In genomic region chr3:9807981-9808344, GRCh38 we compare ENCODE assay signal across 14 cellular contexts. TPM values are rescaled to one million over a fixed set of nuclear protein-coding genes. Genes with fewer than 3 reads are reported as not detected.
A peak's percentile ranks its signal among the peaks of the same experiment; 100 is the strongest.
DNase-seq lines count a peak whose midpoint lies in the region; FAIRE-seq and TF ChIP-seq lines count a peak whose summit lies in the region.
"Had no signal": no experiment of that assay in that cellular context is flagged by ENCODE, and none has a peak within 500 bp of the region (broad histone marks: within the 10 kb centered on the region; RNA-seq: fewer than 3 reads in every experiment).

No MANE protein-coding gene starts in this region.

- H3K27ac Mint-ChIP-seq in activated naive CD4-positive, alpha-beta T cell treated with anti-CD3 and anti-CD28 coated beads for 36 hours = peak overlapping the region; percentile 70
- peak overlapping the region; percentile 93 for H3K27ac Mint-ChIP-seq in activated CD4-positive, alpha-beta memory T cell treated with anti-CD3 and anti-CD28 coated beads, Interleukin-2, amount 10 ng/mL, durations not matched to agents 7 days and 5 days
- H3K27ac Mint-ChIP-seq in immature natural killer cell = peak overlapping the region; percentile 96 to 99 (median 99)

- TF ChIP-seq EP300 in stomach (IDR thresholded peaks at IDR 0.05) = no peak

- CTCF ChIA-PET in activated naive CD4-positive, alpha-beta T cell treated with anti-CD3 and anti-CD28 coated beads for 36 hours (lab: Charles Lee) = interaction anchor here (0.6 to 2.5 kb wide), 7 partner anchors 12 to 415 kb away, joined by 3 to 8 read pairs (median 5); no protein-coding TSS in a partner anchor
- CTCF ChIA-PET in activated CD4-positive, alpha-beta memory T cell treated with anti-CD3 and anti-CD28 coated beads, Interleukin-2, amount 10 ng/mL, durations not matched to agents 7 days and 5 days (lab: Charles Lee) = interaction anchor here (0.8 to 2.9 kb wide), 11 partner anchors 12 to 352 kb away, joined by 3 to 20 read pairs (median 4); partner anchors contain the start of genes ARPC4 and TADA3

- TF ChIP-seq POLR2A in stomach (IDR thresholded peaks at IDR 0.05) (no peak), H54 (IDR thresholded peaks at IDR 0.05; ENCODE audit: low read depth, low read length) (no peak)

- H3K4me3 ChIP-seq in stomach = no peak overlapping the region
- H3K4me3 ChIP-seq: colonic mucosa, testis had no signal

- H3K36me3 Mint-ChIP-seq in activated naive CD4-positive, alpha-beta T cell treated with anti-CD3 and anti-CD28 coated beads for 36 hours (ENCODE audit: low read depth) = peaks cover 35% of the 10 kb centered on the region
- H3K36me3 Mint-ChIP-seq in activated CD4-positive, alpha-beta memory T cell treated with anti-CD3 and anti-CD28 coated beads, Interleukin-2, amount 10 ng/mL, durations not matched to agents 7 days and 5 days (ENCODE audit: low read depth) = peaks cover 71% of the 10 kb centered on the region
- H3K36me3 Mint-ChIP-seq in immature natural killer cell = peaks cover 9 to 28% (median 28%) of the 10 kb centered on the region in 3 donors

- DNase-seq in activated naive CD4-positive, alpha-beta T cell treated with anti-CD3 and anti-CD28 coated beads for 36 hours = no peak
- no peak for DNase-seq in activated naive CD4-positive, alpha-beta T cell (lab: John Stamatoyannopoulos, UW)
- no peak for DNase-seq in activated CD4-positive, alpha-beta memory T cell treated with anti-CD3 and anti-CD28 coated beads, Interleukin-2, amount 10 ng/mL, durations not matched to agents 7 days and 5 days
- no peak for DNase-seq in immature natural killer cell
- DNase-seq in stomach = no peak
- no peak for DNase-seq in AML-193 (lab: John Stamatoyannopoulos, UW)
- DNase-seq in C1 segment of cervical spinal cord (lab: John Stamatoyannopoulos, UW) = no peak
- no peak for DNase-seq in H54 (ENCODE audit: insufficient read length, low spot score)
- DNase-seq: amniotic stem cell, colonic mucosa, NCI-H1694 treated with DMSO at 0.1 percent for 48 hours, NCI-H510A treated with DMSO at 0.1 percent for 48 hours, testis had no signal

- intact Hi-C loops in activated naive CD4-positive, alpha-beta T cell treated with anti-CD3 and anti-CD28 coated beads for 36 hours (cut with micrococcal nuclease) = loop anchor here (1.0 to 10.0 kb wide), 2 partner anchors 15 to 303 kb away; partner anchors contain the start of gene ARPC4
- intact Hi-C loops in stomach (cut with DNase I; ENCODE audit: low total_unique reads) = no loop called here

- no peak overlapping the region for H3K4me3 Mint-ChIP-seq in activated naive CD4-positive, alpha-beta T cell treated with anti-CD3 and anti-CD28 coated beads for 36 hours
- H3K4me3 Mint-ChIP-seq in activated CD4-positive, alpha-beta memory T cell treated with anti-CD3 and anti-CD28 coated beads, Interleukin-2, amount 10 ng/mL, durations not matched to agents 7 days and 5 days = no peak overlapping the region
- H3K4me3 Mint-ChIP-seq in immature natural killer cell = peak overlapping the region; percentile 89 to 95 (median 93)

- H3K36me3 ChIP-seq in stomach = peaks cover 40 to 55% (median 48%) of the 10 kb centered on the region in 4 donors

- H3K4me1 ChIP-seq in stomach = peaks cover 17 to 38% (median 22%) of the 10 kb centered on the region in 4 donors

- no peaks in the 10 kb centered on the region for H3K9me3 Mint-ChIP-seq in activated naive CD4-positive, alpha-beta T cell treated with anti-CD3 and anti-CD28 coated beads for 36 hours
- H3K9me3 Mint-ChIP-seq in activated CD4-positive, alpha-beta memory T cell treated with anti-CD3 and anti-CD28 coated beads, Interleukin-2, amount 10 ng/mL, durations not matched to agents 7 days and 5 days = no peaks in the 10 kb centered on the region
- no peaks in the 10 kb centered on the region for H3K9me3 Mint-ChIP-seq in immature natural killer cell

- H3K4me1 Mint-ChIP-seq in activated naive CD4-positive, alpha-beta T cell treated with anti-CD3 and anti-CD28 coated beads for 36 hours (ENCODE audit: low read depth) = peaks cover 35% of the 10 kb centered on the region
- H3K4me1 Mint-ChIP-seq in activated CD4-positive, alpha-beta memory T cell treated with anti-CD3 and anti-CD28 coated beads, Interleukin-2, amount 10 ng/mL, durations not matched to agents 7 days and 5 days = peaks cover 59% of the 10 kb centered on the region
- H3K4me1 Mint-ChIP-seq in immature natural killer cell = peaks cover 49 to 75% of the 10 kb centered on the region in 2 donors

- no peaks in the 10 kb centered on the region for H3K27me3 Mint-ChIP-seq in activated naive CD4-positive, alpha-beta T cell treated with anti-CD3 and anti-CD28 coated beads for 36 hours (ENCODE audit: low read depth)
- H3K27me3 Mint-ChIP-seq in activated CD4-positive, alpha-beta memory T cell treated with anti-CD3 and anti-CD28 coated beads, Interleukin-2, amount 10 ng/mL, durations not matched to agents 7 days and 5 days = no peaks in the 10 kb centered on the region
- peaks cover 0 to 13% (median 5%) of the 10 kb centered on the region in 3 donors for H3K27me3 Mint-ChIP-seq in immature natural killer cell (ENCODE audit: low read depth in 3 of 3)

- no peaks in the 10 kb centered on the region for H3K27me3 ChIP-seq in stomach
- H3K27me3 ChIP-seq: colonic mucosa, testis had no signal

- H3K27ac ChIP-seq in stomach = peak overlapping the region in 3 of 5 donors; percentile 95 to 98 (median 96)

- POLR2A ChIA-PET in activated CD4-positive, alpha-beta memory T cell treated with anti-CD3 and anti-CD28 coated beads, Interleukin-2, amount 10 ng/mL, durations not matched to agents 7 days and 5 days (lab: Charles Lee) = interaction anchor here (0.9 to 9.4 kb wide), 12 partner anchors 8 to 159 kb away, joined by 3 to 137 read pairs (median 5); partner anchors contain the start of genes ARPC4, BRPF1, CAMK1 and CRELD1

- WGBS in stomach, 5 donors = 85 to 97% (median 91%) methylated on average over 2 of the region's 2 CpGs

- FAIRE-seq in H54 (lab: Jason Lieb, UNC) = no peak
- FAIRE-seq: RCC 7860 had no signal

- H3K9me3 ChIP-seq in stomach = no peaks in the 10 kb centered on the region
- H3K9me3 ChIP-seq: colonic mucosa, testis had no signal

- no peak for TF ChIP-seq CTCF in stomach (IDR thresholded peaks at IDR 0.05)

RNA-seq across cellular contexts. Expression of gene TTLL3, which starts 2.1 kb away (rescaled TPM):
- 10 to 100 TPM; 46.3 to 47.1 TPM for total RNA-seq in activated naive CD4-positive, alpha-beta T cell treated with anti-CD3 and anti-CD28 coated beads for 36 hours
- total RNA-seq in activated CD4-positive, alpha-beta memory T cell treated with anti-CD3 and anti-CD28 coated beads, Interleukin-2, amount 10 ng/mL, durations not matched to agents 7 days and 5 days = 10 to 100 TPM; 50.8 to 59.0 TPM
- polyA plus RNA-seq in immature natural killer cell (10 to 100 TPM in 1 of 3 donors, 1 to 10 TPM in 2; 4.2 to 10.1 (median 5.0) TPM), stomach (10 to 100 TPM in 1 of 3 donors, 1 to 10 TPM in 2; 6.7 to 34.0 (median 7.8) TPM)
- 100 to 1,000 TPM in 4 of 5 donors, 10 to 100 TPM in 1; 50.3 to 593 (median 210) TPM for total RNA-seq in stomach

RNA-seq across cellular contexts. Expression of gene ARPC4, which starts 15.1 kb away (rescaled TPM):
- total RNA-seq in activated naive CD4-positive, alpha-beta T cell treated with anti-CD3 and anti-CD28 coated beads for 36 hours = 100 to 1,000 TPM; 141 to 144 TPM
- 100 to 1,000 TPM; 255 to 266 TPM for total RNA-seq in activated CD4-positive, alpha-beta memory T cell treated with anti-CD3 and anti-CD28 coated beads, Interleukin-2, amount 10 ng/mL, durations not matched to agents 7 days and 5 days
- 100 to 1,000 TPM; 378 to 470 (median 428) TPM for polyA plus RNA-seq in immature natural killer cell
- 100 to 1,000 TPM in 3 of 5 donors, 10 to 100 TPM in 2; 45.5 to 173 (median 129) TPM for total RNA-seq in stomach
- 100 to 1,000 TPM in 2 of 3 donors, 10 to 100 TPM in 1; 69.4 to 180 (median 117) TPM for polyA plus RNA-seq in stomach

RNA-seq across cellular contexts. Expression of gene TADA3, which starts 15.7 kb away (rescaled TPM):
- 10 to 100 TPM; 62.4 to 67.6 TPM for total RNA-seq in activated naive CD4-positive, alpha-beta T cell treated with anti-CD3 and anti-CD28 coated beads for 36 hours
- 10 to 100 TPM; 88.1 to 88.3 TPM for total RNA-seq in activated CD4-positive, alpha-beta memory T cell treated with anti-CD3 and anti-CD28 coated beads, Interleukin-2, amount 10 ng/mL, durations not matched to agents 7 days and 5 days
- polyA plus RNA-seq in immature natural killer cell = 100 to 1,000 TPM in 1 of 3 donors, 10 to 100 TPM in 2; 58.1 to 121 (median 73.6) TPM
- total RNA-seq in stomach = 10 to 100 TPM; 29.2 to 62.6 (median 31.2) TPM
- polyA plus RNA-seq in stomach = 10 to 100 TPM; 36.4 to 62.0 (median 61.0) TPM

RNA-seq across cellular contexts. Expression of gene RPUSD3, which starts 35.8 kb away (rescaled TPM):
- total RNA-seq in activated naive CD4-positive, alpha-beta T cell treated with anti-CD3 and anti-CD28 coated beads for 36 hours = 10 to 100 TPM; 82.0 to 83.7 TPM
- 10 to 100 TPM; 51.5 to 53.6 TPM for total RNA-seq in activated CD4-positive, alpha-beta memory T cell treated with anti-CD3 and anti-CD28 coated beads, Interleukin-2, amount 10 ng/mL, durations not matched to agents 7 days and 5 days
- polyA plus RNA-seq in immature natural killer cell (100 to 1,000 TPM in 2 of 3 donors, 10 to 100 TPM in 1; 94.7 to 153 (median 101) TPM), stomach (10 to 100 TPM; 28.0 to 30.9 (median 30.5) TPM)
- 10 to 100 TPM in 4 of 5 donors, 1 to 10 TPM in 1; 6.4 to 62.9 (median 19.3) TPM for total RNA-seq in stomach

RNA-seq across cellular contexts. Expression of gene CAMK1, which starts 38.2 kb away (rescaled TPM):
- 10 to 100 TPM; 18.9 to 19.5 TPM for total RNA-seq in activated naive CD4-positive, alpha-beta T cell treated with anti-CD3 and anti-CD28 coated beads for 36 hours
- 10 to 100 TPM; 18.5 to 20.2 TPM for total RNA-seq in activated CD4-positive, alpha-beta memory T cell treated with anti-CD3 and anti-CD28 coated beads, Interleukin-2, amount 10 ng/mL, durations not matched to agents 7 days and 5 days
- polyA plus RNA-seq in immature natural killer cell (10 to 100 TPM; 15.4 to 29.0 (median 19.2) TPM), stomach (10 to 100 TPM; 22.9 to 37.2 (median 23.2) TPM)
- 10 to 100 TPM; 14.3 to 61.1 (median 27.4) TPM for total RNA-seq in stomach

Comparison
In these comparisons a context has a peak if more than half of its experiments do, and no peak if none do; other contexts are left out.
1. H3K4me3 Mint-ChIP-seq: peak in immature natural killer cell (5 of 5); none in activated naive CD4-positive, alpha-beta T cell treated with anti-CD3 and anti-CD28 coated beads for 36 hours (single experiment) and activated CD4-positive, alpha-beta memory T cell treated with anti-CD3 and anti-CD28 coated beads, Interleukin-2, amount 10 ng/mL, durations not matched to agents 7 days and 5 days (single experiment).
2. Peak in every context shown above with its lines, with median percentiles within 50 percentile points of each other: H3K27ac Mint-ChIP-seq.